ENCODE assay signal across 21 cellular contexts in the genomic region with DNA sequence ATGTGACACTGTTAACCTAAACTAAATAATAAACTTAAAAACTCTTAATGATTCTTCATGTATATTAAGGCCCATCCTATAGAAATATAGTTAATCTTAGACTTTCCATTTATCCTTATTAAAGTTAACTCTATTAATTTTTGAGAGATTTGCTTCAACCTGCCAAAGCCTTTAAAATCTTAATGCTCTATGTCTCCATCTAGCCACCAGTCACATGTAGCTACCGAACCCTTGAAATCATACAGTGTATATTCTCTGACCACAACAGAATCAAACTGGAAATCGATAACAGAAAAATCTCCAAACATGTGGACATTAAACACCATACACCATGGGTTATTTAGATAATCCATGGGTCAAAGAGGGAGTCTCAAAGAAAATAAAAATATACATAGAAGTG. TPM values are rescaled to one million over a fixed set of nuclear protein-coding genes. Genes with fewer than 3 reads are reported as not detected.
DNase-seq lines count a peak whose midpoint lies in the region; ATAC-seq, FAIRE-seq and TF ChIP-seq lines count a peak whose summit lies in the region.
"Had no signal": no experiment of that assay in that cellular context is flagged by ENCODE, and none has a peak within 500 bp of the region (broad histone marks: within the 10 kb centered on the region; RNA-seq: fewer than 3 reads in every experiment).

No MANE protein-coding gene starts in this region.

- H2BK20ac ChIP-seq in H9 (ENCODE audit: low read depth, low read length, poor library complexity, severe bottlenecking): no peak overlapping the region

- no peak overlapping the region for H2BK15ac ChIP-seq in H9 (ENCODE audit: low read depth, low read length)

- H4K91ac ChIP-seq in H9 (ENCODE audit: insufficient read length, low read depth, low read length): no peak overlapping the region

- H3K27ac Mint-ChIP-seq in H9: no peak overlapping the region
- H3K27ac Mint-ChIP-seq in activated CD4-positive, alpha-beta T cell treated with anti-CD3 and anti-CD28 coated beads, Interleukin-2, amount 10 ng/mL, durations not matched to agents 24 days and 14 days: no peak overlapping the region
- no peak overlapping the region for H3K27ac Mint-ChIP-seq in activated naive CD8-positive, alpha-beta T cell treated with anti-CD3 and anti-CD28 coated beads for 36 hours
- H3K27ac Mint-ChIP-seq: activated CD8-positive, alpha-beta memory T cell treated with anti-CD3 and anti-CD28 coated beads, Interleukin-2, amount 10 ng/mL, durations not matched to agents 7 days and 5 days; dendritic cell treated with granulocyte-macrophage colony-stimulating factor and Interleukin-4, amounts not matched to agents 40 ng/mL and 50 ng/mL, for 4 days had no signal

- no peak overlapping the region for H3K56ac ChIP-seq in H9 (ENCODE audit: insufficient read length, low read depth, low read length)

- H3K4me3 ChIP-seq in SU-DHL-6 (ENCODE audit: insufficient read depth, low read length, poor library complexity, severe bottlenecking) (peak overlapping the region; percentile 24), pancreas (no peak overlapping the region)
- H3K4me3 ChIP-seq: prostate gland, SJCRH30, tibial nerve had no signal

- no CpG with 5 or more reads among the region's 2 CpGs for WGBS in H9 (ENCODE audit: extremely low coverage, insufficient read length, low lambda C conversion rate)
- WGBS in pancreas, 2 donors: 57 to 67% methylated on average over 2 of the region's 2 CpGs

- 0 out of 4 replicates have a peak, but pooled peaks cover 0 to 4% of the 10 kb centered on the region in 2 experiments for H3K4me1 Mint-ChIP-seq in H9
- H3K4me1 Mint-ChIP-seq in activated CD4-positive, alpha-beta T cell treated with anti-CD3 and anti-CD28 coated beads, Interleukin-2, amount 10 ng/mL, durations not matched to agents 24 days and 14 days: no peaks in the 10 kb centered on the region
- no peaks in the 10 kb centered on the region for H3K4me1 Mint-ChIP-seq in activated naive CD8-positive, alpha-beta T cell treated with anti-CD3 and anti-CD28 coated beads for 36 hours
- H3K4me1 Mint-ChIP-seq: activated CD8-positive, alpha-beta memory T cell treated with anti-CD3 and anti-CD28 coated beads, Interleukin-2, amount 10 ng/mL, durations not matched to agents 7 days and 5 days had no signal

- H3K4me1 ChIP-seq in H9 (ENCODE audit: insufficient read depth, low read length) (no peaks in the 10 kb centered on the region), pancreas (no peaks in the 10 kb centered on the region)
- H3K4me1 ChIP-seq: prostate gland, SJCRH30, tibial nerve had no signal

- no peak overlapping the region for H4K5ac ChIP-seq in H9 (ENCODE audit: insufficient read length, low read depth, low read length)

- intact Hi-C loops in activated CD4-positive, alpha-beta T cell treated with anti-CD3 and anti-CD28 coated beads, Interleukin-2, amount 10 ng/mL, durations not matched to agents 24 days and 14 days (cut with micrococcal nuclease): no loop called here
- intact Hi-C loops in pancreas (cut with DNase I): no loop called here

- no peaks in the 10 kb centered on the region for H3K79me1 ChIP-seq in H9 (ENCODE audit: insufficient read depth, low read depth, low read length, poor library complexity, severe bottlenecking)

- H3K36me3 Mint-ChIP-seq in H9 (ENCODE audit: insufficient read depth in 1 of 3, low read depth in 3 of 3): no peaks in the 10 kb centered on the region
- no peaks in the 10 kb centered on the region for H3K36me3 Mint-ChIP-seq in activated CD4-positive, alpha-beta T cell treated with anti-CD3 and anti-CD28 coated beads, Interleukin-2, amount 10 ng/mL, durations not matched to agents 24 days and 14 days (ENCODE audit: low read depth)
- H3K36me3 Mint-ChIP-seq in activated naive CD8-positive, alpha-beta T cell treated with anti-CD3 and anti-CD28 coated beads for 36 hours: no peaks in the 10 kb centered on the region
- H3K36me3 Mint-ChIP-seq: activated CD8-positive, alpha-beta memory T cell treated with anti-CD3 and anti-CD28 coated beads, Interleukin-2, amount 10 ng/mL, durations not matched to agents 7 days and 5 days had no signal

- H3K4ac ChIP-seq in H9 (ENCODE audit: low read depth, low read length): no peak overlapping the region

- no peaks in the 10 kb centered on the region for H3K27me3 Mint-ChIP-seq in H9 (ENCODE audit: low read depth)
- H3K27me3 Mint-ChIP-seq in activated CD4-positive, alpha-beta T cell treated with anti-CD3 and anti-CD28 coated beads, Interleukin-2, amount 10 ng/mL, durations not matched to agents 24 days and 14 days: no peaks in the 10 kb centered on the region
- no peaks in the 10 kb centered on the region for H3K27me3 Mint-ChIP-seq in activated naive CD8-positive, alpha-beta T cell treated with anti-CD3 and anti-CD28 coated beads for 36 hours
- H3K27me3 Mint-ChIP-seq: activated CD8-positive, alpha-beta memory T cell treated with anti-CD3 and anti-CD28 coated beads, Interleukin-2, amount 10 ng/mL, durations not matched to agents 7 days and 5 days; dendritic cell treated with granulocyte-macrophage colony-stimulating factor and Interleukin-4, amounts not matched to agents 40 ng/mL and 50 ng/mL, for 4 days had no signal

- no peak for DNase-seq in H9
- peak; percentile 33 for DNase-seq in fibroblast of peridontal ligament (ENCODE audit: extremely low read depth)
- no peak for DNase-seq in activated CD4-positive, alpha-beta T cell treated with anti-CD3 and anti-CD28 coated beads, Interleukin-2, amount 10 ng/mL, durations not matched to agents 24 days and 14 days
- DNase-seq in GM20000 (ENCODE audit: low spot score): no peak
- no peak for DNase-seq in pancreas
- DNase-seq in activated naive CD8-positive, alpha-beta T cell treated with anti-CD3 and anti-CD28 coated beads for 36 hours: no peak
- DNase-seq: activated CD8-positive, alpha-beta memory T cell treated with anti-CD3 and anti-CD28 coated beads, Interleukin-2, amount 10 ng/mL, durations not matched to agents 7 days and 5 days; activated naive CD4-positive, alpha-beta T cell treated with anti-CD3 and anti-CD28 coated beads, Interleukin-2, amount 50 U/mL, for 16 hours; DMS153; NCI-H1930; NCI-H526 treated with DMSO at 0.1 percent for 48 hours; SJCRH30; stimulated activated CD8-positive, alpha-beta memory T cell treated with anti-CD3 and anti-CD28 coated beads, Interleukin-4, amount 100 ng/mL, for 48 hours had no signal

- no peaks in the 10 kb centered on the region for H3K9me3 ChIP-seq in H9 (ENCODE audit: control insufficient read depth, low read depth, low read length)
- no peaks in the 10 kb centered on the region for H3K9me3 ChIP-seq in SU-DHL-6 (ENCODE audit: insufficient read depth, low read length)
- H3K9me3 ChIP-seq in pancreas: no peaks in the 10 kb centered on the region
- H3K9me3 ChIP-seq: prostate gland, SJCRH30, tibial nerve had no signal

- FAIRE-seq in A204.1 (lab: Jason Lieb, UNC) (peak; percentile 59), pancreas (lab: Jason Lieb, UNC) (no peak)
- FAIRE-seq: keratinocyte had no signal

- no peak for ATAC-seq in pancreas
- ATAC-seq: activated CD8-positive, alpha-beta memory T cell treated with anti-CD3 and anti-CD28 coated beads, Interleukin-2, amount 10 ng/mL, durations not matched to agents 7 days and 5 days had no signal

- TF ChIP-seq CTCF in H9 (conservative IDR thresholded peaks at IDR 0.05) (peak; percentile 38; the same call in 2 of the 3 replicates), SU-DHL-6 (IDR thresholded peaks at IDR 0.05; ENCODE audit: insufficient read depth, low read length, poor library complexity, severe bottlenecking) (peak; percentile 40), GM20000 (IDR thresholded peaks at IDR 0.05; ENCODE audit: extremely low read depth, missing control alignments) (no peak), pancreas (IDR thresholded peaks at IDR 0.05) (no peak)

- H3K79me2 ChIP-seq in H9 (ENCODE audit: insufficient read depth, low read length) (no peaks in the 10 kb centered on the region), SU-DHL-6 (ENCODE audit: insufficient read depth, low read length) (peaks cover 100% of the 10 kb centered on the region)

- no peaks in the 10 kb centered on the region for H3K23me2 ChIP-seq in H9 (ENCODE audit: insufficient read length, low read depth, low read length, poor library complexity, severe bottlenecking)

- no peak overlapping the region for H3K18ac ChIP-seq in H9 (ENCODE audit: insufficient read length, low read depth, low read length)

- no peak overlapping the region for H3K23ac ChIP-seq in H9 (ENCODE audit: insufficient read length, low read depth, low read length)

- H2BK120ac ChIP-seq in H9 (ENCODE audit: low read depth, low read length, poor library complexity, severe bottlenecking): no peak overlapping the region

- no peak overlapping the region for H3K4me2 ChIP-seq in H9 (ENCODE audit: insufficient read depth, insufficient read length, low read length)
- peak overlapping the region; percentile 99 for H3K4me2 ChIP-seq in SU-DHL-6 (ENCODE audit: low read depth, low read length, poor library complexity, severe bottlenecking)
- H3K4me2 ChIP-seq: KMS-11 had no signal

- no peak overlapping the region for H3K14ac ChIP-seq in H9 (ENCODE audit: insufficient read depth, low read length)

- no peak overlapping the region for H2AFZ ChIP-seq in H9 (ENCODE audit: low read length)
- H2AFZ ChIP-seq in SU-DHL-6 (ENCODE audit: low read depth, low read length, severe bottlenecking): peak overlapping the region; percentile 10

- no peaks in the 10 kb centered on the region for H3K9me3 Mint-ChIP-seq in H9
- H3K9me3 Mint-ChIP-seq in activated CD4-positive, alpha-beta T cell treated with anti-CD3 and anti-CD28 coated beads, Interleukin-2, amount 10 ng/mL, durations not matched to agents 24 days and 14 days: no peaks in the 10 kb centered on the region
- peaks cover 1% of the 10 kb centered on the region for H3K9me3 Mint-ChIP-seq in activated naive CD8-positive, alpha-beta T cell treated with anti-CD3 and anti-CD28 coated beads for 36 hours
- H3K9me3 Mint-ChIP-seq: dendritic cell treated with granulocyte-macrophage colony-stimulating factor and Interleukin-4, amounts not matched to agents 40 ng/mL and 50 ng/mL, for 4 days had no signal

- H3K36me3 ChIP-seq in SU-DHL-6 (ENCODE audit: low read length) (peaks cover 72% of the 10 kb centered on the region), pancreas (no peaks in the 10 kb centered on the region)
- H3K36me3 ChIP-seq: prostate gland, SJCRH30, tibial nerve had no signal

- no peak overlapping the region for H3K4me3 Mint-ChIP-seq in H9
- H3K4me3 Mint-ChIP-seq in activated CD4-positive, alpha-beta T cell treated with anti-CD3 and anti-CD28 coated beads, Interleukin-2, amount 10 ng/mL, durations not matched to agents 24 days and 14 days: no peak overlapping the region
- no peak overlapping the region for H3K4me3 Mint-ChIP-seq in activated naive CD8-positive, alpha-beta T cell treated with anti-CD3 and anti-CD28 coated beads for 36 hours
- H3K4me3 Mint-ChIP-seq: activated CD8-positive, alpha-beta memory T cell treated with anti-CD3 and anti-CD28 coated beads, Interleukin-2, amount 10 ng/mL, durations not matched to agents 7 days and 5 days; dendritic cell treated with granulocyte-macrophage colony-stimulating factor and Interleukin-4, amounts not matched to agents 40 ng/mL and 50 ng/mL, for 4 days had no signal

- H4K20me1 ChIP-seq in H9 (ENCODE audit: control insufficient read depth, insufficient read depth, insufficient read length): no peaks in the 10 kb centered on the region
- no peaks in the 10 kb centered on the region for H4K20me1 ChIP-seq in SU-DHL-6 (ENCODE audit: low read depth, low read length)

- H3F3A ChIP-seq in SU-DHL-6 (ENCODE audit: insufficient read depth): peaks cover 36% of the 10 kb centered on the region

- H3K27ac ChIP-seq in H9 (ENCODE audit: insufficient read length, low read depth, low read length): no peak overlapping the region
- peak overlapping the region; percentile 100 for H3K27ac ChIP-seq in SU-DHL-6 (ENCODE audit: low read depth, low read length)
- no peak overlapping the region for H3K27ac ChIP-seq in pancreas
- H3K27ac ChIP-seq: KMS-11, prostate gland, SJCRH30, tibial nerve had no signal

- no peak overlapping the region for H2BK12ac ChIP-seq in H9 (ENCODE audit: insufficient read length, low read depth, low read length)

- no peaks in the 10 kb centered on the region for H3K27me3 ChIP-seq in H9 (ENCODE audit: insufficient read depth, low read length)
- no peaks in the 10 kb centered on the region for H3K27me3 ChIP-seq in SU-DHL-6 (ENCODE audit: low read length)
- H3K27me3 ChIP-seq in pancreas: no peaks in the 10 kb centered on the region
- H3K27me3 ChIP-seq: SJCRH30, tibial nerve had no signal

- no peaks in the 10 kb centered on the region for H3K9me2 ChIP-seq in SU-DHL-6 (replicated peaks; ENCODE audit: insufficient read depth, low read length)

- H3T11ph ChIP-seq in H9 (ENCODE audit: low read length): no peak overlapping the region

- no peak overlapping the region for H4K8ac ChIP-seq in H9 (replicated peaks; ENCODE audit: insufficient read length, low read depth, low read length)

- no peak overlapping the region for H3K9ac ChIP-seq in H9 (ENCODE audit: extremely low read depth, insufficient read length, low read length)
- peak overlapping the region; percentile 44 for H3K9ac ChIP-seq in SU-DHL-6 (ENCODE audit: low read length)
- H3K9ac ChIP-seq: KMS-11 had no signal

- H2AK5ac ChIP-seq in H9 (ENCODE audit: insufficient read length, low read length): no peak overlapping the region

- H2BK5ac ChIP-seq in H9 (ENCODE audit: insufficient read length, low read length): no peak overlapping the region

RNA-seq across cellular contexts. Expression of gene ASZ1, which starts 51.9 kb away (rescaled TPM):
- total RNA-seq in H9 (2021) (not detected in 2 replicates), pancreas (not detected)
- total RNA-seq in activated CD4-positive, alpha-beta T cell treated with anti-CD3 and anti-CD28 coated beads, Interleukin-2, amount 10 ng/mL, durations not matched to agents 24 days and 14 days: not detected in 2 replicates
- not detected for polyA plus RNA-seq in pancreas
- not detected for total RNA-seq in activated naive CD8-positive, alpha-beta T cell treated with anti-CD3 and anti-CD28 coated beads for 36 hours
- total RNA-seq: activated CD8-positive, alpha-beta memory T cell treated with anti-CD3 and anti-CD28 coated beads, Interleukin-2, amount 10 ng/mL, durations not matched to agents 7 days and 5 days; mononuclear cell; SJCRH30; tibial nerve had no signal
- polyA plus RNA-seq: keratinocyte had no signal

RNA-seq across cellular contexts. Expression of gene WNT2, which starts 52.5 kb away (rescaled TPM):
- not detected in 2 replicates for total RNA-seq in H9 (2021)
- not detected in 2 replicates for total RNA-seq in activated CD4-positive, alpha-beta T cell treated with anti-CD3 and anti-CD28 coated beads, Interleukin-2, amount 10 ng/mL, durations not matched to agents 24 days and 14 days
- under 1 TPM in 3 of 6 donors, not detected in 3; 0.12 to 0.40 (median 0.31) TPM for total RNA-seq in pancreas
- under 1 TPM; 0.05 to 0.08 TPM for polyA plus RNA-seq in pancreas
- total RNA-seq in activated naive CD8-positive, alpha-beta T cell treated with anti-CD3 and anti-CD28 coated beads for 36 hours: not detected
- total RNA-seq: activated CD8-positive, alpha-beta memory T cell treated with anti-CD3 and anti-CD28 coated beads, Interleukin-2, amount 10 ng/mL, durations not matched to agents 7 days and 5 days had no signal
- polyA plus RNA-seq: keratinocyte had no signal

Comparison
In these comparisons a context has a peak if more than half of its experiments do, and no peak if none do; other contexts are left out.
1. CTCF ChIP-seq: peak in H9 (single experiment) and SU-DHL-6 (single experiment); none in GM20000 (single experiment) and pancreas (0 of 4).